In the genomic region with DNA sequence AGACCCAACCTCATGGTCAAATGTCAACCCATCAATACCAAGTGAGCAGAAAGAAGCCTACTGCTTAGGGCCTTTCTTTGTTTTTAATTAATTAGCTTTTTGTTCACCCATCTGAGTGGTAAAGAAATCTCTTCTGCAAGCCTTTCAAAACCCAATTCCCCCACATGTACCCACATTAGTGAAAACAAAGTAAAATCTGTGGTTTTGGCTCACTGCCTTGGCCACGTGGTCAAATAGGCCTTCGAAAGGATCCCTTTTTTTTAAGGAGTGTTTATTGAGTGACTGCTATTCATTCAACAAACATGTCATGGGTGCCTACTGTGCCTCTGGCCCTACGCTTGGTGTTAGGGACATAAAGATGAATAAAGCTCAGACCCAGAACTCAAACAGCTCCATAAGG, we compare ENCODE assay signal across 20 cellular contexts.
DNase-seq lines count a peak whose midpoint lies in the region; TF ChIP-seq lines count a peak whose summit lies in the region.
"Had no signal": no experiment of that assay in that cellular context is flagged by ENCODE, and none has a peak within 500 bp of the region (broad histone marks: within the 10 kb centered on the region; RNA-seq: fewer than 3 reads in every experiment).

No MANE protein-coding gene starts in this region.

- no peaks in the 10 kb centered on the region for H3K36me3 ChIP-seq in brain microvascular endothelial cell (replicated peaks)
- H3K36me3 ChIP-seq in right atrium auricular region, result no peaks in the 10 kb centered on the region
- H3K36me3 ChIP-seq: SJCRH30 had no signal

- H3K9me3 Mint-ChIP-seq in T-helper 2 cell treated with Interferon-gamma antibody and Interleukin-4, amounts not matched to agents 5 μg/mL and 100 μg/mL, for 36 hours, result no peaks in the 10 kb centered on the region

- in situ Hi-C loops in brain microvascular endothelial cell (cut with HindIII; ENCODE audit: low pct_ligation_motif_present, low sequenced_read_pairs), result no loop called here

- DNase-seq in AG10803 (ENCODE audit: low read depth) (peak; percentile 68), LHCN-M2 (ENCODE audit: low read depth) (peak; percentile 39), brain microvascular endothelial cell (no peak), myocyte (ENCODE audit: low read depth) (peak; percentile 47), NCI-H128 (lab: John Stamatoyannopoulos, UW; ENCODE audit: unreplicated experiment) (no peak), right atrium auricular region (ENCODE audit: low spot score) (no peak), NCI-H146 (lab: John Stamatoyannopoulos, UW) (no peak)
- DNase-seq in T-helper 2 cell treated with Interferon-gamma antibody and Interleukin-4, amounts not matched to agents 5 μg/mL and 100 μg/mL, for 36 hours (ENCODE audit: low spot score), result no peak
- DNase-seq: 8988T; Calu3; CD4-positive, alpha-beta memory T cell; NCI-H1092; NCI-H1694; NCI-H2107; NCI-H226; NCI-H526 treated with DMSO at 0.1 percent for 48 hours had no signal

- TF ChIP-seq CTCF in AG10803 (conservative IDR thresholded peaks at IDR 0.05; ENCODE audit: low read length) (no peak), brain microvascular endothelial cell (IDR thresholded peaks at IDR 0.05; ENCODE audit: low read depth, low read length, missing control alignments) (no peak), right atrium auricular region (IDR thresholded peaks at IDR 0.05) (no peak)

- H3K27ac ChIP-seq in brain microvascular endothelial cell, result peak overlapping the region; percentile 93
- H3K27ac ChIP-seq in right atrium auricular region, result no peak overlapping the region
- H3K27ac ChIP-seq: RWPE1, SJCRH30 had no signal

- no peaks in the 10 kb centered on the region for H3K4me1 Mint-ChIP-seq in T-helper 2 cell treated with Interferon-gamma antibody and Interleukin-4, amounts not matched to agents 5 μg/mL and 100 μg/mL, for 36 hours (ENCODE audit: low read depth)
- H3K4me1 Mint-ChIP-seq: CD4-positive, alpha-beta memory T cell had no signal

- H3K9me3 ChIP-seq in right atrium auricular region, result no peaks in the 10 kb centered on the region
- H3K9me3 ChIP-seq: SJCRH30 had no signal

- H3K27me3 ChIP-seq in brain microvascular endothelial cell (replicated peaks) (no peaks in the 10 kb centered on the region), right atrium auricular region (no peaks in the 10 kb centered on the region)
- H3K27me3 ChIP-seq: SJCRH30 had no signal

- H3K4me3 Mint-ChIP-seq in T-helper 2 cell treated with Interferon-gamma antibody and Interleukin-4, amounts not matched to agents 5 μg/mL and 100 μg/mL, for 36 hours, result no peak overlapping the region
- H3K4me3 Mint-ChIP-seq: CD4-positive, alpha-beta memory T cell had no signal

- no peaks in the 10 kb centered on the region for H3K36me3 Mint-ChIP-seq in T-helper 2 cell treated with Interferon-gamma antibody and Interleukin-4, amounts not matched to agents 5 μg/mL and 100 μg/mL, for 36 hours (ENCODE audit: low read depth)
- H3K36me3 Mint-ChIP-seq: CD4-positive, alpha-beta memory T cell had no signal

- H3K4me3 ChIP-seq in AG10803 (ENCODE audit: low read length) (no peak overlapping the region), brain microvascular endothelial cell (ENCODE audit: low read depth, low read length) (no peak overlapping the region), right atrium auricular region (no peak overlapping the region)
- H3K4me3 ChIP-seq: GM12878, K562, SJCRH30 had no signal

- no peak overlapping the region for H3K27ac Mint-ChIP-seq in T-helper 2 cell treated with Interferon-gamma antibody and Interleukin-4, amounts not matched to agents 5 μg/mL and 100 μg/mL, for 36 hours
- H3K27ac Mint-ChIP-seq: CD4-positive, alpha-beta memory T cell had no signal

- no peaks in the 10 kb centered on the region for H3K27me3 Mint-ChIP-seq in T-helper 2 cell treated with Interferon-gamma antibody and Interleukin-4, amounts not matched to agents 5 μg/mL and 100 μg/mL, for 36 hours (ENCODE audit: low read depth)

- H3K4me1 ChIP-seq in right atrium auricular region, result peaks cover 0 to 13% of the 10 kb centered on the region in 2 donors

Comparison
In these comparisons a context has a peak if more than half of its experiments do, and no peak if none do; other contexts are left out.
1. DNase-seq: peak in AG10803 (single experiment), LHCN-M2 (single experiment) and myocyte (single experiment); none in brain microvascular endothelial cell (single experiment), NCI-H128 (single experiment), right atrium auricular region (single experiment), T-helper 2 cell treated with Interferon-gamma antibody and Interleukin-4, amounts not matched to agents 5 μg/mL and 100 μg/mL, for 36 hours (single experiment) and NCI-H146 (single experiment).